Comparison of ENCODE assay signal across 25 cellular contexts in genomic region chr17:44389281-44389680, GRCh38. TPM values are rescaled to one million over a fixed set of nuclear protein-coding genes. Genes with fewer than 3 reads are reported as not detected.
DNase-seq lines count a peak whose midpoint lies in the region; ATAC-seq lines count a peak whose summit lies in the region.
"Had no signal": no experiment of that assay in that cellular context is flagged by ENCODE, and none has a peak within 500 bp of the region (broad histone marks: within the 10 kb centered on the region; RNA-seq: fewer than 3 reads in every experiment).

Gene ITGA2B (minus strand): TSS chr17:44389649. CDS start chr17:44389473, 176 bp downstream.

- peaks cover 5% of the 10 kb centered on the region for H3K27me3 Mint-ChIP-seq in activated naive CD4-positive, alpha-beta T cell treated with anti-CD3 and anti-CD28 coated beads, Interleukin-2, amount 50 U/mL, for 24 hours
- H3K27me3 Mint-ChIP-seq in stimulated activated naive B cell treated with anti-CD40 and anti-IgM and Interleukin-4, amounts not matched to agents 10 μg/mL and 1 μg/mL and 100 μg/mL, for 72 hours, result peaks cover 20 to 31% of the 10 kb centered on the region in 2 donors

- H3K27me3 ChIP-seq in SJCRH30, result no peaks in the 10 kb centered on the region
- H3K27me3 ChIP-seq: dorsolateral prefrontal cortex, Peyer's patch had no signal

- no peak within 1 kb of the TSS for H3K27ac ChIP-seq in SJCRH30
- H3K27ac ChIP-seq: dorsolateral prefrontal cortex, left ventricle myocardium inferior, Peyer's patch had no signal

- intact Hi-C loops in left colon (cut with DNase I, micrococcal nuclease), result no loop called here

- peak; percentile 23 for ATAC-seq in left colon
- no peak for ATAC-seq in stimulated activated naive B cell treated with anti-CD40 and anti-IgM and Interleukin-4, amounts not matched to agents 10 μg/mL and 1 μg/mL and 100 μg/mL, for 72 hours (replicated peaks)

- H3K4me1 ChIP-seq in SJCRH30, result no peaks in the 10 kb centered on the region

- H3K36me3 ChIP-seq in SJCRH30, result no peaks in the 10 kb centered on the region
- H3K36me3 ChIP-seq: Peyer's patch had no signal

- no peaks in the 10 kb centered on the region for H3K36me3 Mint-ChIP-seq in activated naive CD4-positive, alpha-beta T cell treated with anti-CD3 and anti-CD28 coated beads, Interleukin-2, amount 50 U/mL, for 24 hours
- H3K36me3 Mint-ChIP-seq in stimulated activated naive B cell treated with anti-CD40 and anti-IgM and Interleukin-4, amounts not matched to agents 10 μg/mL and 1 μg/mL and 100 μg/mL, for 72 hours, result peaks cover 0 to 5% of the 10 kb centered on the region in 2 donors

- H3K9me3 ChIP-seq in SJCRH30 (replicated peaks), result no peaks in the 10 kb centered on the region
- H3K9me3 ChIP-seq: left ventricle myocardium inferior, Peyer's patch had no signal

- H3K9me3 Mint-ChIP-seq in activated naive CD4-positive, alpha-beta T cell treated with anti-CD3 and anti-CD28 coated beads, Interleukin-2, amount 50 U/mL, for 24 hours, result no peaks in the 10 kb centered on the region
- peaks cover 0 to 6% of the 10 kb centered on the region in 2 donors for H3K9me3 Mint-ChIP-seq in stimulated activated naive B cell treated with anti-CD40 and anti-IgM and Interleukin-4, amounts not matched to agents 10 μg/mL and 1 μg/mL and 100 μg/mL, for 72 hours
- H3K9me3 Mint-ChIP-seq: activated CD4-positive, alpha-beta memory T cell treated with anti-CD3 and anti-CD28 coated beads, Interleukin-2, amount 10 ng/mL, durations not matched to agents 7 days and 5 days; central memory CD8-positive, alpha-beta T cell had no signal

- H3K4me3 ChIP-seq in SJCRH30, result no peak within 1 kb of the TSS
- H3K4me3 ChIP-seq: dorsolateral prefrontal cortex, left ventricle myocardium inferior, Peyer's patch had no signal

- H3K4me1 Mint-ChIP-seq in activated naive CD4-positive, alpha-beta T cell treated with anti-CD3 and anti-CD28 coated beads, Interleukin-2, amount 50 U/mL, for 24 hours, result peaks cover 18% of the 10 kb centered on the region
- H3K4me1 Mint-ChIP-seq in stimulated activated naive B cell treated with anti-CD40 and anti-IgM and Interleukin-4, amounts not matched to agents 10 μg/mL and 1 μg/mL and 100 μg/mL, for 72 hours, result peaks cover 9 to 34% of the 10 kb centered on the region in 2 donors

- peak within 1 kb of the TSS; percentile 27 for H3K27ac Mint-ChIP-seq in activated naive CD4-positive, alpha-beta T cell treated with anti-CD3 and anti-CD28 coated beads, Interleukin-2, amount 50 U/mL, for 24 hours
- H3K27ac Mint-ChIP-seq in stimulated activated naive B cell treated with anti-CD40 and anti-IgM and Interleukin-4, amounts not matched to agents 10 μg/mL and 1 μg/mL and 100 μg/mL, for 72 hours, result peak within 1 kb of the TSS; percentile 70
- H3K27ac Mint-ChIP-seq: activated CD4-positive, alpha-beta memory T cell treated with anti-CD3 and anti-CD28 coated beads, Interleukin-2, amount 10 ng/mL, durations not matched to agents 7 days and 5 days had no signal

- no peak for DNase-seq in activated naive CD4-positive, alpha-beta T cell treated with anti-CD3 and anti-CD28 coated beads, Interleukin-2, amount 50 U/mL, for 16 hours
- DNase-seq in UCSD-AML1 (lab: John Stamatoyannopoulos, UW; ENCODE audit: unreplicated experiment), result peak; percentile 84
- no peak for DNase-seq in left colon
- DNase-seq in stimulated activated naive B cell treated with anti-CD40 and anti-IgM and Interleukin-4, amounts not matched to agents 10 μg/mL and 1 μg/mL and 100 μg/mL, for 72 hours, result no peak
- DNase-seq in stimulated activated CD8-positive, alpha-beta memory T cell treated with anti-CD3 and anti-CD28 coated beads, Interleukin-4, amount 100 ng/mL, for 48 hours, result no peak
- DNase-seq in SJCRH30, result no peak
- DNase-seq in hypothalamus (lab: John Stamatoyannopoulos, UW), result no peak
- DNase-seq: activated CD4-positive, alpha-beta memory T cell treated with anti-CD3 and anti-CD28 coated beads, Interleukin-2, amount 10 ng/mL, durations not matched to agents 7 days and 5 days; DMS53; dorsolateral prefrontal cortex; H7; left ventricle myocardium inferior; mesendoderm; naive thymus-derived CD4-positive, alpha-beta T cell; NCI-H1092 treated with DMSO at 0.1 percent for 48 hours; NCI-H187; NCI-H526; Peyer's patch; SIG-M5; small intestine; stimulated activated CD4-positive, alpha-beta T cell treated with anti-CD3 and anti-CD28 coated beads, Interleukin-2, amount 100 ng/mL, for 24 hours; SW 1271 had no signal

- no peak within 1 kb of the TSS for H3K4me3 Mint-ChIP-seq in activated naive CD4-positive, alpha-beta T cell treated with anti-CD3 and anti-CD28 coated beads, Interleukin-2, amount 50 U/mL, for 24 hours
- H3K4me3 Mint-ChIP-seq in stimulated activated naive B cell treated with anti-CD40 and anti-IgM and Interleukin-4, amounts not matched to agents 10 μg/mL and 1 μg/mL and 100 μg/mL, for 72 hours, result no peak within 1 kb of the TSS
- H3K4me3 Mint-ChIP-seq: activated CD4-positive, alpha-beta memory T cell treated with anti-CD3 and anti-CD28 coated beads, Interleukin-2, amount 10 ng/mL, durations not matched to agents 7 days and 5 days; central memory CD8-positive, alpha-beta T cell had no signal

RNA-seq across cellular contexts. Expression of gene ITGA2B, which starts in this region (rescaled TPM):
- total RNA-seq in left colon, result under 1 TPM; 0.37 to 0.39 TPM
- 0.38 and 0.67 TPM in 2 replicates for total RNA-seq in SJCRH30 (2014; rRNA removed; shearing (Covaris generic))
- total RNA-seq: osteoblast had no signal

Comparison
In these comparisons a context has a peak if more than half of its experiments do, and no peak if none do; other contexts are left out.
1. Peak in ATAC-seq in left colon; RNA of the gene not detected or under 1 TPM.